13 cellular contexts compared by ENCODE assay signal in genomic region chr11:65119670-65119995, GRCh38. TPM values are rescaled to one million over a fixed set of nuclear protein-coding genes. Genes with fewer than 3 reads are reported as not detected.
DNase-seq lines count a peak whose midpoint lies in the region; ATAC-seq and TF ChIP-seq lines count a peak whose summit lies in the region.
"Had no signal": no experiment of that assay in that cellular context is flagged by ENCODE, and none has a peak within 500 bp of the region (broad histone marks: within the 10 kb centered on the region; RNA-seq: fewer than 3 reads in every experiment).

No MANE protein-coding gene starts in this region.

- H3K4me1 ChIP-seq in foreskin keratinocyte, result peaks cover 4% of the 10 kb centered on the region

- TF ChIP-seq CTCF in RWPE1 (conservative IDR thresholded peaks at IDR 0.05; ENCODE audit: low read depth), result no peak
- no peak for TF ChIP-seq CTCF in endothelial cell (IDR thresholded peaks at IDR 0.05; ENCODE audit: unreplicated experiment)
- no peak for TF ChIP-seq CTCF in foreskin keratinocyte (conservative IDR thresholded peaks at IDR 0.05)

- H3K36me3 Mint-ChIP-seq in activated naive CD4-positive, alpha-beta T cell treated with anti-CD3 and anti-CD28 coated beads for 36 hours (ENCODE audit: low read depth), result peaks cover 39% of the 10 kb centered on the region
- H3K36me3 Mint-ChIP-seq in endothelial cell (ENCODE audit: low read depth, unreplicated experiment), result peaks cover 23% of the 10 kb centered on the region
- H3K36me3 Mint-ChIP-seq in stimulated activated naive B cell treated with anti-CD40 and anti-IgM and Interleukin-4, amounts not matched to agents 10 μg/mL and 1 μg/mL and 100 μg/mL, for 72 hours, result peaks cover 46 to 69% of the 10 kb centered on the region in 2 donors

- POLR2A ChIA-PET in RWPE1 (lab: Yijun Ruan, JAX; ENCODE audit: low non-redundant PET), result no interaction called here

- no peak for ATAC-seq in stimulated activated naive B cell treated with anti-CD40 and anti-IgM and Interleukin-4, amounts not matched to agents 10 μg/mL and 1 μg/mL and 100 μg/mL, for 72 hours (replicated peaks)
- no peak for ATAC-seq in foreskin keratinocyte
- ATAC-seq: mucosa of descending colon had no signal

- peak overlapping the region; percentile 86 for H3K27ac ChIP-seq in RWPE1
- H3K27ac ChIP-seq in foreskin keratinocyte, result no peak overlapping the region

- no peaks in the 10 kb centered on the region for H3K27me3 Mint-ChIP-seq in activated naive CD4-positive, alpha-beta T cell treated with anti-CD3 and anti-CD28 coated beads for 36 hours (ENCODE audit: low read depth)
- H3K27me3 Mint-ChIP-seq in endothelial cell (ENCODE audit: unreplicated experiment), result peaks cover 19% of the 10 kb centered on the region
- no peaks in the 10 kb centered on the region for H3K27me3 Mint-ChIP-seq in stimulated activated naive B cell treated with anti-CD40 and anti-IgM and Interleukin-4, amounts not matched to agents 10 μg/mL and 1 μg/mL and 100 μg/mL, for 72 hours

- peaks cover 68% of the 10 kb centered on the region for H3K4me1 Mint-ChIP-seq in activated naive CD4-positive, alpha-beta T cell treated with anti-CD3 and anti-CD28 coated beads for 36 hours (ENCODE audit: low read depth)
- peaks cover 23% of the 10 kb centered on the region for H3K4me1 Mint-ChIP-seq in endothelial cell (ENCODE audit: unreplicated experiment)
- H3K4me1 Mint-ChIP-seq in stimulated activated naive B cell treated with anti-CD40 and anti-IgM and Interleukin-4, amounts not matched to agents 10 μg/mL and 1 μg/mL and 100 μg/mL, for 72 hours, result peaks cover 31 to 78% of the 10 kb centered on the region in 2 donors

- intact Hi-C loops in activated naive CD4-positive, alpha-beta T cell treated with anti-CD3 and anti-CD28 coated beads for 36 hours (cut with micrococcal nuclease), result loop anchor here (5.0 kb wide), 1 partner anchor 147 kb away; the partner anchor contains the start of gene MAJIN

- no peaks in the 10 kb centered on the region for H3K27me3 ChIP-seq in foreskin keratinocyte

- H3K4me3 Mint-ChIP-seq in activated naive CD4-positive, alpha-beta T cell treated with anti-CD3 and anti-CD28 coated beads for 36 hours, result peak overlapping the region; percentile 42
- H3K4me3 Mint-ChIP-seq in endothelial cell (ENCODE audit: unreplicated experiment), result peak overlapping the region; percentile 71
- H3K4me3 Mint-ChIP-seq in stimulated activated naive B cell treated with anti-CD40 and anti-IgM and Interleukin-4, amounts not matched to agents 10 μg/mL and 1 μg/mL and 100 μg/mL, for 72 hours, result peak overlapping the region in 1 of 2 donors; percentile 29

- no peaks in the 10 kb centered on the region for H3K9me3 Mint-ChIP-seq in activated naive CD4-positive, alpha-beta T cell treated with anti-CD3 and anti-CD28 coated beads for 36 hours
- H3K9me3 Mint-ChIP-seq in endothelial cell (ENCODE audit: unreplicated experiment), result no peaks in the 10 kb centered on the region
- no peaks in the 10 kb centered on the region for H3K9me3 Mint-ChIP-seq in stimulated activated naive B cell treated with anti-CD40 and anti-IgM and Interleukin-4, amounts not matched to agents 10 μg/mL and 1 μg/mL and 100 μg/mL, for 72 hours

- CTCF ChIA-PET in activated naive CD4-positive, alpha-beta T cell treated with anti-CD3 and anti-CD28 coated beads for 36 hours (lab: Charles Lee), result interaction anchor here (0.9 to 2.0 kb wide), 2 partner anchors 9 to 272 kb away, joined by 3 to 8 read pairs; no protein-coding TSS in a partner anchor
- CTCF ChIA-PET in RWPE1 (lab: Yijun Ruan, JAX), result no interaction called here

- DNase-seq in activated naive CD4-positive, alpha-beta T cell treated with anti-CD3 and anti-CD28 coated beads for 36 hours, result no peak
- no peak for DNase-seq in activated naive CD4-positive, alpha-beta T cell treated with Interleukin-2 at 50 U/mL for 16 hours
- DNase-seq in RWPE1 (ENCODE audit: low spot score), result no peak
- no peak for DNase-seq in endothelial cell (ENCODE audit: low spot score)
- DNase-seq in stimulated activated naive B cell treated with anti-CD40 and anti-IgM and Interleukin-4, amounts not matched to agents 10 μg/mL and 1 μg/mL and 100 μg/mL, for 72 hours, result no peak
- DNase-seq in stimulated activated CD4-positive, alpha-beta T cell treated with anti-CD3 and anti-CD28 coated beads, Interleukin-2, amount 100 ng/mL, for 48 hours, result no peak
- DNase-seq in foreskin keratinocyte, result no peak
- no peak for DNase-seq in NCI-H774 (lab: John Stamatoyannopoulos, UW)
- DNase-seq: anterior cingulate cortex; cortex of kidney; stimulated activated CD4-positive, alpha-beta T cell treated with anti-CD3 and anti-CD28 coated beads, Interleukin-4, amount 100 ng/mL, for 1 hour; stimulated activated naive CD4-positive, alpha-beta T cell had no signal

- H3K27ac Mint-ChIP-seq in activated naive CD4-positive, alpha-beta T cell treated with anti-CD3 and anti-CD28 coated beads for 36 hours, result peak overlapping the region; percentile 99
- peak overlapping the region; percentile 83 for H3K27ac Mint-ChIP-seq in endothelial cell (ENCODE audit: unreplicated experiment)
- peak overlapping the region; percentile 100 for H3K27ac Mint-ChIP-seq in stimulated activated naive B cell treated with anti-CD40 and anti-IgM and Interleukin-4, amounts not matched to agents 10 μg/mL and 1 μg/mL and 100 μg/mL, for 72 hours

RNA-seq across cellular contexts. Expression of gene ZNHIT2, which starts 2.1 kb away (rescaled TPM):
- total RNA-seq in activated naive CD4-positive, alpha-beta T cell treated with anti-CD3 and anti-CD28 coated beads for 36 hours, result 1 to 10 TPM; 5.6 to 6.1 TPM
- total RNA-seq in endothelial cell (ENCODE audit: unreplicated experiment) (6.0 TPM), foreskin keratinocyte (15.4 and 15.9 TPM in 2 replicates)
- 19.8 and 21.8 TPM in 2 replicates for polyA plus RNA-seq in foreskin keratinocyte

RNA-seq across cellular contexts. Expression of gene FAU, which starts 2.3 kb away (rescaled TPM):
- total RNA-seq in activated naive CD4-positive, alpha-beta T cell treated with anti-CD3 and anti-CD28 coated beads for 36 hours, result 1,000 to 10,000 TPM; 1,272 to 1,294 TPM
- total RNA-seq in endothelial cell (ENCODE audit: unreplicated experiment) (998 TPM), foreskin keratinocyte (865 and 882 TPM in 2 replicates)
- 1,043 and 1,081 TPM in 2 replicates for polyA plus RNA-seq in foreskin keratinocyte

RNA-seq across cellular contexts. Expression of gene MRPL49, which starts 2.5 kb away (rescaled TPM):
- total RNA-seq in activated naive CD4-positive, alpha-beta T cell treated with anti-CD3 and anti-CD28 coated beads for 36 hours, result 10 to 100 TPM; 49.3 to 51.6 TPM
- total RNA-seq in endothelial cell (ENCODE audit: unreplicated experiment), result 40.2 TPM
- 74.4 and 76.2 TPM in 2 replicates for total RNA-seq in foreskin keratinocyte
- polyA plus RNA-seq in foreskin keratinocyte, result 69.6 and 75.9 TPM in 2 replicates

RNA-seq across cellular contexts. Expression of gene TM7SF2, which starts 8.0 kb away (rescaled TPM):
- total RNA-seq in activated naive CD4-positive, alpha-beta T cell treated with anti-CD3 and anti-CD28 coated beads for 36 hours, result 10 to 100 TPM; 10.9 to 11.9 TPM
- total RNA-seq in endothelial cell (ENCODE audit: unreplicated experiment) (35.6 TPM), foreskin keratinocyte (8.2 and 12.7 TPM in 2 replicates)
- 12.6 and 16.5 TPM in 2 replicates for polyA plus RNA-seq in foreskin keratinocyte

RNA-seq across cellular contexts. Expression of gene SYVN1, which starts 14.7 kb away (rescaled TPM):
- 10 to 100 TPM; 19.0 to 19.2 TPM for total RNA-seq in activated naive CD4-positive, alpha-beta T cell treated with anti-CD3 and anti-CD28 coated beads for 36 hours
- 32.2 TPM for total RNA-seq in endothelial cell (ENCODE audit: unreplicated experiment)
- total RNA-seq in foreskin keratinocyte, result 11.7 and 17.9 TPM in 2 replicates
- polyA plus RNA-seq in foreskin keratinocyte, result 14.5 and 17.8 TPM in 2 replicates
